ENCODE assay signal across 1 cellular context in the genomic region with DNA sequence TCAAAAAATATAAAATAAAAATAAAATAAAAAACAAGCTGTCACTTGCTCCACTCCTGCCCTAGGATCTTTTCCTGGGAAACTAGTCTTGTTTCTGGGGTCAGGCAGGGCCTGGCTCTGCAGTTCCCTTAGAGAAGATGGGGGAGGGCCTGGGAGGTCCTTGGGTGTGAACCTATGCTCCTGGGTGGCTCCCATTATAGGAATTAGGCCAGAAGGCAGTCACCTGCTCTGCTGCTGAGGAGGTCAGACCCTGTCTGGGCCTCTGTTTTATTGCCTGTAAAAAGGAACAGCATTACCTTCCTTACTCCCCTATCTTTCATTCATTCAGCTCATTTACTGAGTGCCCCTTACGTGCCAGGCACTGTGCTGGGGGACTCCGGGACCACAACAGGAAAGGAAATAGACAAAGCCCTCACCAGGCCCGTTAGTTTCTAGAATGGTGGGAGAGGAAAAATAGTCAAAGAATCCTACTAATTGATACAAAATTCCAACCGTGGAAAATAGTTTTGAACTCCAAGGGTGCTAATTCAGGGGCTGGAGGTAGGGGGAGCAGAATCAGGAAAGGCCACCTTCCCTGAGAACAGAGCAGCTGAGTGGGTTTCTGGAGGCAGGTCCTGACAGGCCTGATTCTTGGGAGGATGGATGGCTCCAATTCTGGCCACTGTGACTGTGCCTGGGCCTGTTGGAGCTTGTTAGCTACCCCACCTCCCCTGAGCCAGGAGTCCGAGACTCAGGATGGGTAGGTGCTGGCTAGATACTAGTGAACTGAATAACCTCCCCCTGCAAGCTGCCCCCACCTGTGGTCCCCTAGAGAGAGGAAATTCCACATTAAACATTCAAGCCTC.
TF ChIP-seq lines count a peak whose summit lies in the region.

No MANE protein-coding gene starts in this region.

TF ChIP-seq in HEK293, 187 proteins besides CTCF, POLR2A, EP300 and RAD21 (continued from another document):
- TF ChIP-seq, protein P1, sequence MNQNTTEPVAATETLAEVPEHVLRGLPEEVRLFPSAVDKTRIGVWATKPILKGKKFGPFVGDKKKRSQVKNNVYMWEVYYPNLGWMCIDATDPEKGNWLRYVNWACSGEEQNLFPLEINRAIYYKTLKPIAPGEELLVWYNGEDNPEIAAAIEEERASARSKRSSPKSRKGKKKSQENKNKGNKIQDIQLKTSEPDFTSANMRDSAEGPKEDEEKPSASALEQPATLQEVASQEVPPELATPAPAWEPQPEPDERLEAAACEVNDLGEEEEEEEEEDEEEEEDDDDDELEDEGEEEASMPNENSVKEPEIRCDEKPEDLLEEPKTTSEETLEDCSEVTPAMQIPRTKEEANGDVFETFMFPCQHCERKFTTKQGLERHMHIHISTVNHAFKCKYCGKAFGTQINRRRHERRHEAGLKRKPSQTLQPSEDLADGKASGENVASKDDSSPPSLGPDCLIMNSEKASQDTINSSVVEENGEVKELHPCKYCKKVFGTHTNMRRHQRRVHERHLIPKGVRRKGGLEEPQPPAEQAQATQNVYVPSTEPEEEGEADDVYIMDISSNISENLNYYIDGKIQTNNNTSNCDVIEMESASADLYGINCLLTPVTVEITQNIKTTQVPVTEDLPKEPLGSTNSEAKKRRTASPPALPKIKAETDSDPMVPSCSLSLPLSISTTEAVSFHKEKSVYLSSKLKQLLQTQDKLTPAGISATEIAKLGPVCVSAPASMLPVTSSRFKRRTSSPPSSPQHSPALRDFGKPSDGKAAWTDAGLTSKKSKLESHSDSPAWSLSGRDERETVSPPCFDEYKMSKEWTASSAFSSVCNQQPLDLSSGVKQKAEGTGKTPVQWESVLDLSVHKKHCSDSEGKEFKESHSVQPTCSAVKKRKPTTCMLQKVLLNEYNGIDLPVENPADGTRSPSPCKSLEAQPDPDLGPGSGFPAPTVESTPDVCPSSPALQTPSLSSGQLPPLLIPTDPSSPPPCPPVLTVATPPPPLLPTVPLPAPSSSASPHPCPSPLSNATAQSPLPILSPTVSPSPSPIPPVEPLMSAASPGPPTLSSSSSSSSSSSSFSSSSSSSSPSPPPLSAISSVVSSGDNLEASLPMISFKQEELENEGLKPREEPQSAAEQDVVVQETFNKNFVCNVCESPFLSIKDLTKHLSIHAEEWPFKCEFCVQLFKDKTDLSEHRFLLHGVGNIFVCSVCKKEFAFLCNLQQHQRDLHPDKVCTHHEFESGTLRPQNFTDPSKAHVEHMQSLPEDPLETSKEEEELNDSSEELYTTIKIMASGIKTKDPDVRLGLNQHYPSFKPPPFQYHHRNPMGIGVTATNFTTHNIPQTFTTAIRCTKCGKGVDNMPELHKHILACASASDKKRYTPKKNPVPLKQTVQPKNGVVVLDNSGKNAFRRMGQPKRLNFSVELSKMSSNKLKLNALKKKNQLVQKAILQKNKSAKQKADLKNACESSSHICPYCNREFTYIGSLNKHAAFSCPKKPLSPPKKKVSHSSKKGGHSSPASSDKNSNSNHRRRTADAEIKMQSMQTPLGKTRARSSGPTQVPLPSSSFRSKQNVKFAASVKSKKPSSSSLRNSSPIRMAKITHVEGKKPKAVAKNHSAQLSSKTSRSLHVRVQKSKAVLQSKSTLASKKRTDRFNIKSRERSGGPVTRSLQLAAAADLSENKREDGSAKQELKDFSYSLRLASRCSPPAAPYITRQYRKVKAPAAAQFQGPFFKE (tag by site-specific recombination; IDR thresholded peaks at IDR 0.05; ENCODE audit: borderline replicate concordance), result no peak
- TF ChIP-seq TRIM28 (IDR thresholded peaks at IDR 0.05; ENCODE audit: borderline replicate concordance, low read length) (peak; percentile 76; the same call in 1 of the 2 replicates), ZNF629 (tag by site-specific recombination; IDR thresholded peaks at IDR 0.05) (0 out of 2 replicates have a peak, but pooled peaks have one; percentile 33), ZNF76 (tag by site-specific recombination; IDR thresholded peaks at IDR 0.05; ENCODE audit: borderline replicate concordance, low read depth) (no peak), ZBTB20 (tag by site-specific recombination; IDR thresholded peaks at IDR 0.05) (peak; percentile 68), REST (tag by site-specific recombination; IDR thresholded peaks at IDR 0.05) (no peak), ZNF335 (tag by site-specific recombination; conservative IDR thresholded peaks at IDR 0.05) (peak; percentile 92), OSR2 (tag by site-specific recombination; IDR thresholded peaks at IDR 0.05) (peak; percentile 71), GLIS1 (tag by site-specific recombination; IDR thresholded peaks at IDR 0.05) (peak; percentile 100), KLF1 (tag by site-specific recombination; IDR thresholded peaks at IDR 0.05) (peak; percentile 70), ZEB2 (tag by site-specific recombination; IDR thresholded peaks at IDR 0.05) (peak; percentile 61; the same call in 1 of the 2 replicates), ZNF18 (tag by site-specific recombination; IDR thresholded peaks at IDR 0.05) (peak; percentile 48; the same call in 1 of the 2 replicates)
- TF ChIP-seq, protein P2, sequence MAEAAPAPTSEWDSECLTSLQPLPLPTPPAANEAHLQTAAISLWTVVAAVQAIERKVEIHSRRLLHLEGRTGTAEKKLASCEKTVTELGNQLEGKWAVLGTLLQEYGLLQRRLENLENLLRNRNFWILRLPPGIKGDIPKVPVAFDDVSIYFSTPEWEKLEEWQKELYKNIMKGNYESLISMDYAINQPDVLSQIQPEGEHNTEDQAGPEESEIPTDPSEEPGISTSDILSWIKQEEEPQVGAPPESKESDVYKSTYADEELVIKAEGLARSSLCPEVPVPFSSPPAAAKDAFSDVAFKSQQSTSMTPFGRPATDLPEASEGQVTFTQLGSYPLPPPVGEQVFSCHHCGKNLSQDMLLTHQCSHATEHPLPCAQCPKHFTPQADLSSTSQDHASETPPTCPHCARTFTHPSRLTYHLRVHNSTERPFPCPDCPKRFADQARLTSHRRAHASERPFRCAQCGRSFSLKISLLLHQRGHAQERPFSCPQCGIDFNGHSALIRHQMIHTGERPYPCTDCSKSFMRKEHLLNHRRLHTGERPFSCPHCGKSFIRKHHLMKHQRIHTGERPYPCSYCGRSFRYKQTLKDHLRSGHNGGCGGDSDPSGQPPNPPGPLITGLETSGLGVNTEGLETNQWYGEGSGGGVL (tag by site-specific recombination; IDR thresholded peaks at IDR 0.05), result peak; percentile 93
